Comparison of ENCODE assay signal across 8 cellular contexts in genomic region chr3:195271859-195272243, GRCh38. TPM values are rescaled to one million over a fixed set of nuclear protein-coding genes. Genes with fewer than 3 reads are reported as not detected.
DNase-seq lines count a peak whose midpoint lies in the region; ATAC-seq and TF ChIP-seq lines count a peak whose summit lies in the region.

No MANE protein-coding gene starts in this region.

- POLR2A ChIA-PET in AG04450 (lab: Yijun Ruan, JAX) = interaction anchor here (0.8 to 2.2 kb wide), 7 partner anchors 12 to 589 kb away, joined by 3 to 15 read pairs (median 4); partner anchors contain the start of genes ACAP2 and PPP1R2
- POLR2A ChIA-PET in IMR-90 (lab: Charles Lee; ENCODE audit: unreplicated experiment) = no interaction called here

- H3K4me3 ChIP-seq in AG04450 (ENCODE audit: low read depth, low read length) (peak overlapping the region; percentile 81), IMR-90 (ENCODE audit: insufficient read depth, low read depth, low read length) (peak overlapping the region; percentile 41), cardiac fibroblast (replicated peaks in 1 of 2; ENCODE audit: low read depth in 2 of 2, low read length in 2 of 2) (peak overlapping the region; percentile 73 to 77), muscle layer of colon (ENCODE audit: low read depth in 1 of 2, low read length in 2 of 2) (peak overlapping the region; percentile 84 to 88)

- no peak overlapping the region for H2BK5ac ChIP-seq in IMR-90 (ENCODE audit: low read depth, low read length, poor library complexity, severe bottlenecking)

- no peaks in the 10 kb centered on the region for H3K27me3 ChIP-seq in AG04450 (ENCODE audit: control insufficient read depth, insufficient read depth, low read length)
- no peaks in the 10 kb centered on the region for H3K27me3 ChIP-seq in IMR-90 (ENCODE audit: control insufficient read depth, insufficient read depth, low read length)
- no peaks in the 10 kb centered on the region for H3K27me3 ChIP-seq in muscle layer of colon (ENCODE audit: control insufficient read depth in 1 of 2, insufficient read depth in 2 of 2, low read length in 2 of 2)

- no TSS peak for BruUV-seq in IMR-90 (replicated peaks; lab: Mats Ljungman, UMichigan)

- intact Hi-C loops in IMR-90 (cut with micrococcal nuclease) = loop anchor here (1.0 to 2.0 kb wide), 3 partner anchors 171 to 250 kb away; partner anchors contain the start of gene ACAP2

- peak overlapping the region; percentile 27; the same call in 1 of the 2 replicates for H3K4ac ChIP-seq in IMR-90 (ENCODE audit: low read depth, low read length)

- dilution Hi-C loops in IMR-90 (cut with HindIII; ENCODE audit: low sequenced_read_pairs, unreplicated experiment) = no loop called here

- DNase-seq in AG04450 (ENCODE audit: low read depth, low spot score) = no peak
- no peak for DNase-seq in IMR-90
- no peak for DNase-seq in cardiac fibroblast (ENCODE audit: low read depth in 2 of 2)

- no peak for TF ChIP-seq RAD21 in IMR-90 (IDR thresholded peaks at IDR 0.05; ENCODE audit: low read length)

- peak overlapping the region; percentile 19; the same call in 1 of the 2 replicates for H3K9ac ChIP-seq in IMR-90 (ENCODE audit: low read depth, low read length)
- peak overlapping the region; percentile 2 for H3K9ac ChIP-seq in muscle layer of colon (ENCODE audit: low read length)

- peak overlapping the region; percentile 89 for H2AK9ac ChIP-seq in IMR-90 (replicated peaks; ENCODE audit: low read depth, low read length, poor library complexity)

- peaks cover 11% of the 10 kb centered on the region for H4K20me1 ChIP-seq in IMR-90 (ENCODE audit: insufficient read depth, low read length)

- peak overlapping the region; percentile 95 for H3K4me2 ChIP-seq in IMR-90 (ENCODE audit: low read depth, low read length)

- H3K9me3 ChIP-seq in AG04450 (ENCODE audit: control insufficient read depth, insufficient read depth, low read length) (no peaks in the 10 kb centered on the region; the same call in 1 of the 2 replicates), IMR-90 (ENCODE audit: control insufficient read depth, insufficient read depth, low read length) (no peaks in the 10 kb centered on the region), muscle layer of colon (ENCODE audit: low read length) (no peaks in the 10 kb centered on the region)

- H2BK120ac ChIP-seq in IMR-90 (ENCODE audit: low read depth, low read length) = 0 out of 2 replicates have a peak overlapping the region, but pooled peaks have one; percentile 4

- 0% methylated on average over 1 of the region's 3 CpGs; no CpG with 5 or more reads in 1 of the 2 experiments for WGBS in IMR-90 (ENCODE audit: extremely low coverage in 2 of 2, insufficient read length in 1 of 2), 2 experiments

- H3K56ac ChIP-seq in IMR-90 (ENCODE audit: extremely low read depth, insufficient read depth, low read length) = no peak overlapping the region

- H3K23ac ChIP-seq in IMR-90 (ENCODE audit: low read depth, low read length) = peak overlapping the region; percentile 2; the same call in 1 of the 2 replicates

- TF ChIP-seq POLR2A in IMR-90 (IDR thresholded peaks at IDR 0.05; ENCODE audit: low read depth, low read length) = no peak

- no peak overlapping the region for H2AK5ac ChIP-seq in IMR-90 (ENCODE audit: low read depth, low read length)

- H3K79me1 ChIP-seq in IMR-90 (ENCODE audit: low read depth in 1 of 2, low read length in 2 of 2) = peaks cover 13 to 30% of the 10 kb centered on the region in 2 experiments

- peaks cover 11% of the 10 kb centered on the region; the same call in 1 of the 2 replicates for H3K9me1 ChIP-seq in IMR-90 (ENCODE audit: insufficient read depth, low read length)

- no peak overlapping the region for H3K27ac ChIP-seq in AG04450 (ENCODE audit: low read depth, low read length)
- H3K27ac ChIP-seq in IMR-90 (ENCODE audit: insufficient read depth, low read length) = peak overlapping the region; percentile 47; the same call in 1 of the 2 replicates
- H3K27ac ChIP-seq in muscle layer of colon (ENCODE audit: low read depth, low read length) = peak overlapping the region; percentile 27

- H3K14ac ChIP-seq in IMR-90 (replicated peaks; ENCODE audit: low read depth, low read length) = peak overlapping the region; percentile 77; the same call in 1 of the 2 replicates

- peak overlapping the region; percentile 97 for H2AFZ ChIP-seq in IMR-90 (replicated peaks; ENCODE audit: low read length, poor library complexity)

- H2BK20ac ChIP-seq in IMR-90 (ENCODE audit: low read depth, low read length) = no peak overlapping the region

- peak overlapping the region in 1 of 2 experiments; percentile 6; a peak in 1 of 4 replicates for H4K8ac ChIP-seq in IMR-90 (ENCODE audit: low read depth in 2 of 2, low read length in 2 of 2)

- CTCF ChIA-PET in AG04450 (lab: Charles Lee) (interaction anchor here (0.8 to 9.3 kb wide), 27 partner anchors 9 to 669 kb away, joined by 3 to 303 read pairs (median 8); partner anchors contain the start of gene PPP1R2), IMR-90 (lab: Yijun Ruan, JAX) (interaction anchor here (0.6 to 3.3 kb wide), 14 partner anchors 9 to 600 kb away, joined by 3 to 24 read pairs (median 4); partner anchors contain the start of genes ACAP2 and LSG1)

- H4K5ac ChIP-seq in IMR-90 (ENCODE audit: low read depth, low read length) = no peak overlapping the region

- no peak overlapping the region for H3K18ac ChIP-seq in IMR-90 (ENCODE audit: low read depth, low read length)

- no peak overlapping the region for H4K91ac ChIP-seq in IMR-90 (ENCODE audit: insufficient read depth, low read depth, low read length)

- no peak overlapping the region for H2BK15ac ChIP-seq in IMR-90 (ENCODE audit: low read depth, low read length)

- peaks cover 3% of the 10 kb centered on the region for H3K36me3 ChIP-seq in IMR-90 (ENCODE audit: control insufficient read depth, insufficient read depth, low read length)
- H3K36me3 ChIP-seq in muscle layer of colon (ENCODE audit: insufficient read depth, low read length) = peaks cover 2% of the 10 kb centered on the region

- peaks cover 5% of the 10 kb centered on the region for H3K4me1 ChIP-seq in IMR-90 (ENCODE audit: control insufficient read depth, insufficient read depth, low read length)
- H3K4me1 ChIP-seq in muscle layer of colon (ENCODE audit: insufficient read depth, low read length) = peaks cover 21% of the 10 kb centered on the region

- no peak for TF ChIP-seq CTCF in AG04450 (IDR thresholded peaks at IDR 0.05; ENCODE audit: low read depth, low read length)
- no peak for TF ChIP-seq CTCF in IMR-90 (conservative IDR thresholded peaks at IDR 0.05; ENCODE audit: low read depth, low read length)
- no peak for TF ChIP-seq CTCF in cardiac fibroblast (IDR thresholded peaks at IDR 0.05; ENCODE audit: low read depth, low read length)

- in situ Hi-C loops in IMR-90 (cut with MboI; ENCODE audit: low sequenced_read_pairs) = loop anchor here (5.0 kb wide), 1 partner anchor 250 kb away; no protein-coding TSS in a partner anchor

- peak; percentile 2; the same call in 1 of the 2 replicates for ATAC-seq in IMR-90 (ENCODE audit: low read depth)
- ATAC-seq in GM21576 (IDR thresholded peaks at IDR 0.05; ENCODE audit: unreplicated experiment) = no peak
- ATAC-seq in GM21423 (IDR thresholded peaks at IDR 0.05; ENCODE audit: unreplicated experiment) = no peak
- no peak for ATAC-seq in GM18517 (IDR thresholded peaks at IDR 0.05; ENCODE audit: unreplicated experiment)
- ATAC-seq in HG02642 (IDR thresholded peaks at IDR 0.05; ENCODE audit: poor library complexity, unreplicated experiment) = no peak

TF ChIP-seq in IMR-90, 13 proteins besides CTCF, POLR2A, EP300 and RAD21:
- TF ChIP-seq FOS (IDR thresholded peaks at IDR 0.05; ENCODE audit: low read depth, low read length) = no peak
- TF ChIP-seq MAZ (IDR thresholded peaks at IDR 0.05; ENCODE audit: borderline replicate concordance, low read depth, low read length) = no peak
- TF ChIP-seq CEBPB (IDR thresholded peaks at IDR 0.05; ENCODE audit: low read depth, low read length) = no peak
- TF ChIP-seq CHD1 (IDR thresholded peaks at IDR 0.05; ENCODE audit: low read depth, low read length) = no peak
- no peak for TF ChIP-seq NFE2L2 (IDR thresholded peaks at IDR 0.05; ENCODE audit: low read depth, low read length)
- TF ChIP-seq ELK1 (IDR thresholded peaks at IDR 0.05; ENCODE audit: borderline replicate concordance, low read depth, low read length) = no peak
- peak; percentile 54; the same call in 1 of the 2 replicates for TF ChIP-seq MXI1 (IDR thresholded peaks at IDR 0.05; ENCODE audit: borderline replicate concordance, low read depth, low read length)

RNA-seq across cellular contexts. Expression of gene XXYLT1, which starts 0.9 kb away (rescaled TPM):
- polyA plus RNA-seq in AG04450 (2011; rRNA removed) = 16.5 and 17.3 TPM in 2 replicates
- polyA minus RNA-seq in AG04450 (2011; rRNA and poly(A)+ RNA removed) = 12.2 and 15.9 TPM in 2 replicates
- total RNA-seq in IMR-90 (2012; rRNA removed) = 13.1 and 14.7 TPM in 2 replicates
- polyA plus RNA-seq in IMR-90 (2012; rRNA removed) = 18.1 and 18.6 TPM in 2 replicates
- polyA plus RNA-seq in IMR-90 (2012; cell fraction: cytosol; rRNA removed) = 11.0 and 16.4 TPM in 2 replicates
- polyA plus RNA-seq in IMR-90 (2012; cell fraction: nucleus; rRNA removed; ENCODE audit: low replicate concordance) = 18.8 and 22.3 TPM in 2 replicates
